In genomic region chr2:211729433-211729832, GRCh38 we compare ENCODE assay signal across 26 cellular contexts.
"Had no signal": no experiment of that assay in that cellular context is flagged by ENCODE, and none has a peak within 500 bp of the region (broad histone marks: within the 10 kb centered on the region; RNA-seq: fewer than 3 reads in every experiment).

No MANE protein-coding gene starts in this region.

- H3K36me3 ChIP-seq: stomach, suprapubic skin, thoracic aorta, thyroid gland, tibial artery, tibial nerve, transverse colon, upper lobe of left lung, upper lobe of right lung, vagina had no signal

- H3K4me3 ChIP-seq: stomach, suprapubic skin, thoracic aorta, thyroid gland, tibial artery, tibial nerve, transverse colon, upper lobe of left lung, upper lobe of right lung, uterus, vagina had no signal

- H3K27me3 ChIP-seq: stomach, suprapubic skin, thyroid gland, tibial artery, tibial nerve, transverse colon, upper lobe of left lung, upper lobe of right lung, uterus, vagina had no signal

- H3K27ac ChIP-seq: stomach, suprapubic skin, thoracic aorta, thyroid gland, tibial artery, tibial nerve, transverse colon, upper lobe of left lung, upper lobe of right lung, uterus, vagina had no signal

- DNase-seq: stimulated activated CD4-positive, alpha-beta T cell treated with anti-CD3 and anti-CD28 coated beads, Interleukin-2, amount 100 ng/mL, for 48 hours; stimulated activated CD4-positive, alpha-beta T cell treated with anti-CD3 and anti-CD28 coated beads, Interleukin-4, amount 100 ng/mL, for 1 hour; stimulated activated CD4-positive, alpha-beta T cell treated with anti-CD3 and anti-CD28 coated beads, Interleukin-4, amount 100 ng/mL, for 24 hours; stimulated activated CD4-positive, alpha-beta T cell treated with anti-CD3 and anti-CD28 coated beads, Interleukin-4, amount 100 ng/mL, for 4 hours; stimulated activated CD8-positive, alpha-beta memory T cell treated with anti-CD3 and anti-CD28 coated beads, Interleukin-4, amount 100 ng/mL, for 48 hours; stimulated activated naive B cell treated with anti-CD40 and anti-IgM and Interleukin-4, amounts not matched to agents 10 μg/mL and 1 μg/mL and 100 μg/mL, for 72 hours; stimulated activated naive CD4-positive, alpha-beta T cell; stimulated activated naive CD4-positive, alpha-beta T cell treated with Interleukin-2 at 50 U/mL for 16 hours; stimulated activated naive CD8-positive, alpha-beta T cell treated with anti-CD3 and anti-CD28 coated beads, Interleukin-15, amount 100 ng/mL, for 72 hours; stimulated activated naive CD8-positive, alpha-beta T cell treated with anti-CD3 and anti-CD28 coated beads, Interleukin-15, Interleukin-2, amounts not matched to agents 100 U/mL and 50 U/mL, for 24 hours; stomach; substantia nigra; thyroid gland; tibial artery; transverse colon; trophoblast cell; upper lobe of left lung; upper lobe of right lung; uterus had no signal

- ATAC-seq: stimulated activated effector memory CD8-positive, alpha-beta T cell treated with anti-CD3 and anti-CD28 coated beads, Interleukin-12 subunit alpha, Interleukin-12 subunit beta, amount 100 ng/mL, for 72 hours; stimulated activated memory B cell treated with anti-CD40 and anti-IgM and Interleukin-4, amounts not matched to agents 10 μg/mL and 1 μg/mL and 100 μg/mL, for 72 hours; stimulated activated naive B cell treated with anti-CD40 and anti-IgM and Interleukin-4, amounts not matched to agents 10 μg/mL and 1 μg/mL and 100 μg/mL, for 72 hours; stimulated activated naive CD8-positive, alpha-beta T cell treated with anti-CD3 and anti-CD28 coated beads, Interleukin-15, amount 100 ng/mL, for 72 hours; stimulated activated naive CD8-positive, alpha-beta T cell treated with anti-CD3 and anti-CD28 coated beads, Interleukin-15, Interleukin-2, amounts not matched to agents 100 U/mL and 50 U/mL, for 24 hours; upper lobe of right lung had no signal

- FAIRE-seq: urothelium cell line had no signal

- H3K9me3 ChIP-seq: stomach, suprapubic skin, thoracic aorta, thyroid gland, tibial artery, tibial nerve, transverse colon, upper lobe of left lung, upper lobe of right lung, uterus, vagina had no signal

- H3K4me1 ChIP-seq: stomach, suprapubic skin, thyroid gland, tibial artery, tibial nerve, transverse colon, upper lobe of left lung, upper lobe of right lung, uterus, vagina had no signal
